In genomic region chr14:70602254-70602653, GRCh38 we compare ENCODE assay signal across 20 cellular contexts. TPM values are rescaled to one million over a fixed set of nuclear protein-coding genes. Genes with fewer than 3 reads are reported as not detected.
DNase-seq lines count a peak whose midpoint lies in the region; ATAC-seq and TF ChIP-seq lines count a peak whose summit lies in the region.
"Had no signal": no experiment of that assay in that cellular context is flagged by ENCODE, and none has a peak within 500 bp of the region (broad histone marks: within the 10 kb centered on the region; RNA-seq: fewer than 3 reads in every experiment).

No MANE protein-coding gene starts in this region.

- H3K27me3 Mint-ChIP-seq in stimulated activated naive B cell treated with anti-CD40 and anti-IgM and Interleukin-4, amounts not matched to agents 10 μg/mL and 1 μg/mL and 100 μg/mL, for 72 hours: peaks cover 3 to 6% of the 10 kb centered on the region in 2 donors
- H3K27me3 Mint-ChIP-seq in activated CD4-positive, alpha-beta T cell treated with anti-CD3 and anti-CD28 coated beads, Interleukin-2, amount 10 ng/mL, durations not matched to agents 7 days and 5 days: peaks cover 25% of the 10 kb centered on the region

- intact Hi-C loops in lower leg skin (cut with DNase I; ENCODE audit: low total_unique reads): no loop called here

- TF ChIP-seq CTCF in GM13976 (IDR thresholded peaks at IDR 0.05; ENCODE audit: borderline replicate concordance, control extremely low read depth, extremely low read depth, insufficient read depth, missing control alignments): no peak
- no peak for TF ChIP-seq CTCF in lower leg skin (IDR thresholded peaks at IDR 0.05)

- in situ Hi-C loops in GM13976 (cut with MboI; ENCODE audit: low sequenced_read_pairs, unreplicated experiment): no loop called here

- WGBS in lower leg skin, 2 donors: 95 to 97% methylated on average over 2 of the region's 2 CpGs

- no peak overlapping the region for H3K4me3 ChIP-seq in lower leg skin (ENCODE audit: low read depth, poor library complexity, severe bottlenecking)
- H3K4me3 ChIP-seq: hepatocyte, suprapubic skin, uterus had no signal

- no peaks in the 10 kb centered on the region for H3K36me3 Mint-ChIP-seq in stimulated activated naive B cell treated with anti-CD40 and anti-IgM and Interleukin-4, amounts not matched to agents 10 μg/mL and 1 μg/mL and 100 μg/mL, for 72 hours
- H3K36me3 Mint-ChIP-seq in activated CD4-positive, alpha-beta T cell treated with anti-CD3 and anti-CD28 coated beads, Interleukin-2, amount 10 ng/mL, durations not matched to agents 7 days and 5 days (ENCODE audit: low read depth): no peaks in the 10 kb centered on the region

- ATAC-seq in GM21390 (IDR thresholded peaks at IDR 0.05; ENCODE audit: unreplicated experiment) (peak; percentile 57), HG03432 (IDR thresholded peaks at IDR 0.05; ENCODE audit: unreplicated experiment) (peak; percentile 51), HG02938 (IDR thresholded peaks at IDR 0.05; ENCODE audit: unreplicated experiment) (no peak)
- ATAC-seq in stimulated activated naive B cell treated with anti-CD40 and anti-IgM and Interleukin-4, amounts not matched to agents 10 μg/mL and 1 μg/mL and 100 μg/mL, for 72 hours (replicated peaks): peak; percentile 67 to 74
- ATAC-seq: SK-N-SH treated with all-trans-retinoic acid at 6 μM for 48 hours had no signal

- CTCF ChIA-PET in activated CD4-positive, alpha-beta T cell treated with anti-CD3 and anti-CD28 coated beads, Interleukin-2, amount 10 ng/mL, durations not matched to agents 7 days and 5 days (lab: Charles Lee): interaction anchor here (0.8 to 1.5 kb wide), 3 partner anchors 12 to 46 kb away, joined by 3 to 4 read pairs (median 3); no protein-coding TSS in a partner anchor

- POLR2A ChIA-PET in activated CD4-positive, alpha-beta T cell treated with anti-CD3 and anti-CD28 coated beads, Interleukin-2, amount 10 ng/mL, durations not matched to agents 7 days and 5 days (lab: Charles Lee): no interaction called here

- H3K27ac Mint-ChIP-seq in stimulated activated naive B cell treated with anti-CD40 and anti-IgM and Interleukin-4, amounts not matched to agents 10 μg/mL and 1 μg/mL and 100 μg/mL, for 72 hours: no peak overlapping the region
- no peak overlapping the region for H3K27ac Mint-ChIP-seq in activated CD4-positive, alpha-beta T cell treated with anti-CD3 and anti-CD28 coated beads, Interleukin-2, amount 10 ng/mL, durations not matched to agents 7 days and 5 days

- no peak overlapping the region for H3K4me3 Mint-ChIP-seq in stimulated activated naive B cell treated with anti-CD40 and anti-IgM and Interleukin-4, amounts not matched to agents 10 μg/mL and 1 μg/mL and 100 μg/mL, for 72 hours
- H3K4me3 Mint-ChIP-seq in activated CD4-positive, alpha-beta T cell treated with anti-CD3 and anti-CD28 coated beads, Interleukin-2, amount 10 ng/mL, durations not matched to agents 7 days and 5 days: no peak overlapping the region
- H3K4me3 Mint-ChIP-seq: CD14-positive monocyte had no signal

- DNase-seq in GM13976 (ENCODE audit: low spot score) (peak; percentile 34), lower leg skin (ENCODE audit: low spot score in 2 of 2) (no peak)
- DNase-seq in stimulated activated naive B cell treated with anti-CD40 and anti-IgM and Interleukin-4, amounts not matched to agents 10 μg/mL and 1 μg/mL and 100 μg/mL, for 72 hours: no peak
- no peak for DNase-seq in activated CD4-positive, alpha-beta T cell treated with anti-CD3 and anti-CD28 coated beads, Interleukin-2, amount 10 ng/mL, durations not matched to agents 7 days and 5 days
- DNase-seq: activated CD4-positive, alpha-beta T cell treated with anti-CD3 and anti-CD28 coated beads, Interleukin-2, amount 50 U/mL, for 1 hour; activated CD8-positive, alpha-beta memory T cell treated with anti-CD3 and anti-CD28 coated beads, Interleukin-2, amount 50 U/mL, for 48 hours; cerebellar nuclear complex; KBM-7; NCI-H146; NCI-H2171 treated with DMSO at 0.1 percent for 48 hours; NCI-H69; uterus had no signal

- no peaks in the 10 kb centered on the region for H3K9me3 Mint-ChIP-seq in stimulated activated naive B cell treated with anti-CD40 and anti-IgM and Interleukin-4, amounts not matched to agents 10 μg/mL and 1 μg/mL and 100 μg/mL, for 72 hours
- H3K9me3 Mint-ChIP-seq in activated CD4-positive, alpha-beta T cell treated with anti-CD3 and anti-CD28 coated beads, Interleukin-2, amount 10 ng/mL, durations not matched to agents 7 days and 5 days: no peaks in the 10 kb centered on the region

- peaks cover 10 to 37% of the 10 kb centered on the region in 2 donors for H3K4me1 Mint-ChIP-seq in stimulated activated naive B cell treated with anti-CD40 and anti-IgM and Interleukin-4, amounts not matched to agents 10 μg/mL and 1 μg/mL and 100 μg/mL, for 72 hours
- H3K4me1 Mint-ChIP-seq in activated CD4-positive, alpha-beta T cell treated with anti-CD3 and anti-CD28 coated beads, Interleukin-2, amount 10 ng/mL, durations not matched to agents 7 days and 5 days: peaks cover 41% of the 10 kb centered on the region

- no peak for TF ChIP-seq POLR2A in lower leg skin (IDR thresholded peaks at IDR 0.05)

RNA-seq across cellular contexts. Expression of gene MED6, which starts 1.8 kb away (rescaled TPM):
- 10 to 100 TPM; 45.9 to 52.9 TPM for total RNA-seq in activated CD4-positive, alpha-beta T cell treated with anti-CD3 and anti-CD28 coated beads, Interleukin-2, amount 10 ng/mL, durations not matched to agents 7 days and 5 days
- 10 to 100 TPM; 27.1 to 58.7 (median 44.3) TPM for total RNA-seq in lower leg skin

RNA-seq across cellular contexts. Expression of gene TTC9, which starts 39.5 kb away (rescaled TPM):
- total RNA-seq in activated CD4-positive, alpha-beta T cell treated with anti-CD3 and anti-CD28 coated beads, Interleukin-2, amount 10 ng/mL, durations not matched to agents 7 days and 5 days: 10 to 100 TPM; 14.8 to 16.7 TPM
- 10 to 100 TPM in 2 of 4 donors, 1 to 10 TPM in 2; 6.3 to 10.2 (median 8.7) TPM for total RNA-seq in lower leg skin
- total RNA-seq: G401 had no signal
